In the genomic region with DNA sequence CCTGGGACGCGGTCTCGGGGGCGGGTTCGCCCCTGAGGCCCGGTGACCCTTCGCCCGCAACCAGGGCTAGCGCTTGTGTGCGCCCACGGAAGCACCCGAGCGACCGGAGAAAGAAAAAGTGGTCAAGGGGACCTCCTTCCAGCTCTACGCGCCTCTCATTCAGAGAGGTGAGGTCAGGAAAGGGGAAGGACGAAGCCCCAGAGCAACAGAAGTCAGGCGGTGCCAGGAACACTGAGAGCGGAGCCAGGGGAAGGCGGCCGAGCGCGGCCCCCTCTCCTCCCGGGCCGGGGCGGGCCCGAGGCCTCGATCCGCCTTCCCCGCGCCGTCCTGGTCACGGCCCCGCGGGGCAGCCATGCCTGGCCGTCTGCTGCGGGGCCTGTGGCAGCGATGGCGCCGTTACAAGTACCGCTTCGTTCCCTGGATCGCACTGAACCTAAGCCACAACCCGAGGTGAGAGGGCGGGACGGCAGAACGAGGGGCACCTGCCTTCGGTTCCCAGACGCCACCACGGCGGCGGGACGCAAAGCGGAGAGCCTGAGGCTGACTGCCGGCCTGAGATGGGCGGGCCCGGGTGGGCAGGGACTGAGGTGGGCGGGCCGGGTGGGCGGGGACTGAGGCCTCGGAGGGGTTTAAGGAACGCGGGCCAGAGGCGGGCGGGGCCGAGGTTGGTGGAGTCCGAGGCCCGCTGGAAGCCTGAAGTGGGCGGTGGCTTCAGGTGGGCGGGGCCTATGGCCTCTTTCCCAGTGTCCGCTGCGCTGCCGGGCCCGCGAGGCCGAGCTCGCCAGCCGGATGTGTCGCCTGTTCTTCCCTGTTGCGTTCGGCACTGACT, we compare ENCODE assay signal across 8 cellular contexts. TPM values are rescaled to one million over a fixed set of nuclear protein-coding genes. Genes with fewer than 3 reads are reported as not detected.
A peak's percentile ranks its signal among the peaks of the same experiment; 100 is the strongest.
DNase-seq lines count a peak whose midpoint lies in the region; ATAC-seq and TF ChIP-seq lines count a peak whose summit lies in the region.

A gene with protein sequence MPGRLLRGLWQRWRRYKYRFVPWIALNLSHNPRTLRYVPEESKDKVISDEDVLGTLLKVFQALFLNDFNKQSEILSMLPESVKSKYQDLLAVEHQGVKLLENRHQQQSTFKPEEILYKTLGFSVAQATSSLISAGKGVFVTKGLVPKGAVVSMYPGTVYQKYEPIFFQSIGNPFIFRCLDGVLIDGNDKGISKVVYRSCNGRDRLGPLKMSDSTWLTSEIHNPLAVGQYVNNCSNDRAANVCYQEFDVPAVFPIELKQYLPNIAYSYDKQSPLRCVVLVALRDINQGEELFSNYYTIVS (plus strand): TSS at position 303 of the 829 bp plus-strand sequence. CDS start 50 bp downstream, at position 353.

- peak within 1 kb of the TSS; percentile 99 for H2AFZ ChIP-seq in ACC112 (ENCODE audit: low read length, unreplicated experiment)

- TF ChIP-seq CTCF in WERI-Rb-1 (IDR thresholded peaks at IDR 0.05; ENCODE audit: low read depth, low read length) (no peak), breast epithelium (IDR thresholded peaks at IDR 0.05) (no peak)

- H3K79me2 ChIP-seq in ACC112 (ENCODE audit: control insufficient read depth, insufficient read depth, low read length, unreplicated experiment): peaks cover 5% of the 10 kb centered on the region

- intact Hi-C loops in breast epithelium (cut with DNase I; ENCODE audit: low total_unique reads): no loop called here

- no peaks in the 10 kb centered on the region for H3K9me3 ChIP-seq in WERI-Rb-1 (ENCODE audit: severe bottlenecking)
- H3K9me3 ChIP-seq in breast epithelium: no peaks in the 10 kb centered on the region
- H3K9me3 ChIP-seq in iPS-18c (ENCODE audit: control insufficient read depth, insufficient read depth, low read length): no peaks in the 10 kb centered on the region
- no peaks in the 10 kb centered on the region for H3K9me3 ChIP-seq in skeletal muscle tissue (ENCODE audit: control insufficient read depth in 3 of 3, low read length in 3 of 3)

- H3K4me3 ChIP-seq in ACC112 (ENCODE audit: low read depth, low read length) (peak within 1 kb of the TSS; percentile 94), WERI-Rb-1 (ENCODE audit: low read depth, low read length) (peak within 1 kb of the TSS; percentile 95), breast epithelium (peak within 1 kb of the TSS; percentile 63 to 71 (median 69)), iPS-18c (ENCODE audit: insufficient read depth, low read depth, low read length) (peak within 1 kb of the TSS; percentile 79), skeletal muscle tissue (ENCODE audit: low read length in 3 of 3) (peak within 1 kb of the TSS; percentile 88 to 96 (median 89))

- DNase-seq in NCI-H2171 treated with DMSO at 0.1 percent for 48 hours (lab: John Stamatoyannopoulos, UW) (peak; percentile 86), WERI-Rb-1 (peak; percentile 98), breast epithelium (ENCODE audit: low spot score in 2 of 2) (peak; percentile 97 to 98)

- peak; percentile 43 for TF ChIP-seq POLR2A in breast epithelium (IDR thresholded peaks at IDR 0.05)

- H3K27me3 ChIP-seq in ACC112 (ENCODE audit: insufficient read depth, low read length) (no peaks in the 10 kb centered on the region), WERI-Rb-1 (ENCODE audit: insufficient read depth, low read depth, severe bottlenecking) (no peaks in the 10 kb centered on the region), breast epithelium (no peaks in the 10 kb centered on the region), skeletal muscle tissue (ENCODE audit: control insufficient read depth in 3 of 3, insufficient read depth in 3 of 3, low read length in 3 of 3) (no peaks in the 10 kb centered on the region)

- peak within 1 kb of the TSS; percentile 89 to 95 (median 92) for H3K9ac ChIP-seq in skeletal muscle tissue (ENCODE audit: low read depth in 1 of 3, low read length in 3 of 3)

- peak within 1 kb of the TSS; percentile 92 for H3K27ac ChIP-seq in ACC112 (ENCODE audit: low read depth, low read length)
- peak within 1 kb of the TSS; percentile 98 for H3K27ac ChIP-seq in WERI-Rb-1
- H3K27ac ChIP-seq in breast epithelium: peak within 1 kb of the TSS; percentile 94 to 98
- peak within 1 kb of the TSS; percentile 91 for H3K27ac ChIP-seq in skeletal muscle tissue (ENCODE audit: low read depth, low read length)

- no peaks in the 10 kb centered on the region for H3K36me3 ChIP-seq in ACC112 (ENCODE audit: insufficient read depth, low read length)
- peaks cover 6% of the 10 kb centered on the region; the same call in 1 of the 2 replicates for H3K36me3 ChIP-seq in WERI-Rb-1
- H3K36me3 ChIP-seq in breast epithelium: no peaks in the 10 kb centered on the region
- H3K36me3 ChIP-seq in skeletal muscle tissue (ENCODE audit: control insufficient read depth in 3 of 3, insufficient read depth in 3 of 3, low read length in 3 of 3): no peaks in the 10 kb centered on the region

- ATAC-seq in GM18870 (IDR thresholded peaks at IDR 0.05; ENCODE audit: unreplicated experiment): peak; percentile 85
- ATAC-seq in HG03108 (IDR thresholded peaks at IDR 0.05; ENCODE audit: unreplicated experiment): peak; percentile 88

- H3K4me1 ChIP-seq in ACC112 (ENCODE audit: control insufficient read depth, insufficient read depth, low read length, unreplicated experiment) (peaks cover 6% of the 10 kb centered on the region), breast epithelium (no peaks in the 10 kb centered on the region), skeletal muscle tissue (ENCODE audit: control insufficient read depth in 3 of 3, insufficient read depth in 3 of 3, low read length in 3 of 3) (peaks cover 7 to 11% (median 8%) of the 10 kb centered on the region in 3 donors)

RNA-seq across cellular contexts. Expression of the gene that starts here (rescaled TPM):
- total RNA-seq in breast epithelium: 10 to 100 TPM; 13.5 to 21.0 (median 17.3) TPM
- total RNA-seq in skeletal muscle tissue: 5.7 TPM

Comparison
In these comparisons a context has a peak if more than half of its experiments do, and no peak if none do; other contexts are left out.
1. Peak in every context shown above with its lines: DNase-seq, ATAC-seq, H3K4me3 ChIP-seq and H3K27ac ChIP-seq.